8 cellular contexts compared by ENCODE assay signal in the genomic region with DNA sequence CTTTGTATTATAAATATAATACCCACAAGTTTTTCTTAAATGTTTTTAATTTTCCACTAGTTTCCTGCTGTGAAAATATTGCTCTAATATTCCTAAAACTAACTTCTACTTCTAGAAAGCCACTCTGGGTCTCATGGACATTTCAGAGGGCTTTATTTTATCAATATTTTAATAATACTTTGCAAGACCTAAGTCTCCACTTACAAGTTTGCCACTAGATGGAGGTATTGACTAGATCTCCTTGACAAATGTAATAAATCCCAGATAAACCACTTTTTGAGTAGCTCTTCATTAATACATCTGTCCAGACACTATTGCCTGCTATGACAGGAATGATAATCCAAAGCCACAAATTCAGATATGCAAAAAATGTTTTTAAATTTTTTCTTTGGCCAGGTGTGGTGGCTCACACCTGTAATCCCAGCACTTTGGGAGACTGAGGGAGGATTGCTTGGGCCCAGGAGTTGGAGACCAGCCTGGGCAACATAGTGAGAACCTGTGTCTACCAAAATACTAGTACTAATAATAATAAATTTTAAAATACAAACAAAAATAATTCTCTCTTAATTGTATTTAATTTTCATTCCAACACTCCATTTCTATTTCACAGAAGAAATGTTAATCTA. TPM values are rescaled to one million over a fixed set of nuclear protein-coding genes. Genes with fewer than 3 reads are reported as not detected.
DNase-seq lines count a peak whose midpoint lies in the region; ATAC-seq, FAIRE-seq and TF ChIP-seq lines count a peak whose summit lies in the region.

No MANE protein-coding gene starts in this region.

- no peak overlapping the region for H3K27ac Mint-ChIP-seq in activated naive CD4-positive, alpha-beta T cell treated with anti-CD3 and anti-CD28 coated beads, Interleukin-2, amount 50 U/mL, for 72 hours

- no peak for FAIRE-seq in GM12891 (lab: Jason Lieb, UNC)

- no peaks in the 10 kb centered on the region for H3K9me3 Mint-ChIP-seq in activated naive CD4-positive, alpha-beta T cell treated with anti-CD3 and anti-CD28 coated beads, Interleukin-2, amount 50 U/mL, for 72 hours

- TF ChIP-seq POLR2A in GM12891 (IDR thresholded peaks at IDR 0.05; ENCODE audit: low read depth, low read length) = no peak

- TF ChIP-seq CTCF in LNCaP clone FGC (IDR thresholded peaks at IDR 0.05; ENCODE audit: control insufficient read depth, extremely low read depth, insufficient read depth) = peak; percentile 55

- no peak overlapping the region for H3K4me3 ChIP-seq in LNCaP clone FGC (ENCODE audit: low read depth, low read length)

- DNase-seq in DMS79 (lab: John Stamatoyannopoulos, UW) (peak; percentile 33), LNCaP clone FGC (ENCODE audit: low read depth) (peak; percentile 49), SW 1271 (lab: John Stamatoyannopoulos, UW) (peak; percentile 74 to 82), globus pallidus (ENCODE audit: low spot score) (peak; percentile 44), left colon (no peak), GM12891 (ENCODE audit: insufficient read length, low spot score) (no peak)
- DNase-seq in activated naive CD4-positive, alpha-beta T cell treated with anti-CD3 and anti-CD28 coated beads, Interleukin-2, amount 50 U/mL, for 72 hours (ENCODE audit: low spot score in 2 of 2) = no peak

- peaks cover 6 to 12% of the 10 kb centered on the region in 2 donors for H3K36me3 Mint-ChIP-seq in activated naive CD4-positive, alpha-beta T cell treated with anti-CD3 and anti-CD28 coated beads, Interleukin-2, amount 50 U/mL, for 72 hours

- no peak for ATAC-seq in left colon
- no peak for ATAC-seq in activated naive CD4-positive, alpha-beta T cell treated with anti-CD3 and anti-CD28 coated beads, Interleukin-2, amount 50 U/mL, for 72 hours
- ATAC-seq in GM19452 (IDR thresholded peaks at IDR 0.05; ENCODE audit: unreplicated experiment) = no peak

- intact Hi-C loops in left colon (cut with DNase I, micrococcal nuclease) = no loop called here

TF ChIP-seq in GM12891, 5 proteins besides CTCF, POLR2A, EP300 and RAD21:
- TF ChIP-seq POLR2AphosphoS5 (IDR thresholded peaks at IDR 0.05; ENCODE audit: low read depth, low read length) (no peak), SPI1 (IDR thresholded peaks at IDR 0.05; ENCODE audit: low read depth, low read length) (no peak), POU2F2 (IDR thresholded peaks at IDR 0.05; ENCODE audit: low read depth, low read length) (no peak), PAX5 (IDR thresholded peaks at IDR 0.05; ENCODE audit: insufficient read depth, low read length, severe bottlenecking) (no peak), TAF1 (IDR thresholded peaks at IDR 0.05; ENCODE audit: low read depth, low read length) (no peak)
TF ChIP-seq in GM12891: peak in this region for 0.

RNA-seq across cellular contexts. Expression of a gene that starts 3.5 kb away (rescaled TPM):
- 100 to 1,000 TPM; 143 to 153 TPM for total RNA-seq in left colon
- total RNA-seq in activated naive CD4-positive, alpha-beta T cell treated with anti-CD3 and anti-CD28 coated beads, Interleukin-2, amount 50 U/mL, for 72 hours = 10 to 100 TPM; 71.9 to 79.5 TPM
- 58.9 TPM for polyA plus RNA-seq in GM12891 (2012; ENCODE audit: low read depth, missing spikeins)

Comparison
In these comparisons a context has a peak if more than half of its experiments do, and no peak if none do; other contexts are left out.
1. DNase-seq: peak in DMS79 (single experiment), LNCaP clone FGC (single experiment), SW 1271 (2 of 2) and globus pallidus (single experiment); none in left colon (0 of 2), activated naive CD4-positive, alpha-beta T cell treated with anti-CD3 and anti-CD28 coated beads, Interleukin-2, amount 50 U/mL, for 72 hours (0 of 2) and GM12891 (single experiment).